1 cellular context compared by ENCODE assay signal in genomic region chr1:156145622-156146005, GRCh38.
TF ChIP-seq lines count a peak whose summit lies in the region.

No MANE protein-coding gene starts in this region.

TF ChIP-seq in HepG2, 621 proteins besides CTCF, POLR2A, EP300 and RAD21:
- no peak for TF ChIP-seq ONECUT2 (CRISPR knock-in tag; IDR thresholded peaks at IDR 0.05)
- TF ChIP-seq, protein P1, sequence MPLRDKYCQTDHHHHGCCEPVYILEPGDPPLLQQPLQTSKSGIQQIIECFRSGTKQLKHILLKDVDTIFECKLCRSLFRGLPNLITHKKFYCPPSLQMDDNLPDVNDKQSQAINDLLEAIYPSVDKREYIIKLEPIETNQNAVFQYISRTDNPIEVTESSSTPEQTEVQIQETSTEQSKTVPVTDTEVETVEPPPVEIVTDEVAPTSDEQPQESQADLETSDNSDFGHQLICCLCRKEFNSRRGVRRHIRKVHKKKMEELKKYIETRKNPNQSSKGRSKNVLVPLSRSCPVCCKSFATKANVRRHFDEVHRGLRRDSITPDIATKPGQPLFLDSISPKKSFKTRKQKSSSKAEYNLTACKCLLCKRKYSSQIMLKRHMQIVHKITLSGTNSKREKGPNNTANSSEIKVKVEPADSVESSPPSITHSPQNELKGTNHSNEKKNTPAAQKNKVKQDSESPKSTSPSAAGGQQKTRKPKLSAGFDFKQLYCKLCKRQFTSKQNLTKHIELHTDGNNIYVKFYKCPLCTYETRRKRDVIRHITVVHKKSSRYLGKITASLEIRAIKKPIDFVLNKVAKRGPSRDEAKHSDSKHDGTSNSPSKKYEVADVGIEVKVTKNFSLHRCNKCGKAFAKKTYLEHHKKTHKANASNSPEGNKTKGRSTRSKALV (CRISPR knock-in tag; IDR thresholded peaks at IDR 0.05), result 0 out of 2 replicates have a peak, but pooled peaks have one; percentile 19
